In genomic region chr1:14774225-14774624, GRCh38 we compare ENCODE assay signal across 1 cellular context.
A peak's percentile ranks its signal among the peaks of the same experiment; 100 is the strongest.
TF ChIP-seq lines count a peak whose summit lies in the region.

No MANE protein-coding gene starts in this region.

TF ChIP-seq in K562, 482 proteins besides CTCF, POLR2A, EP300 and RAD21 (continued from another document):
- TF ChIP-seq ATF3 (IDR thresholded peaks at IDR 0.05), result peak; percentile 43
- no peak for TF ChIP-seq ATF3 (CRISPR knock-in tag; conservative IDR thresholded peaks at IDR 0.05)
- TF ChIP-seq HBP1 (CRISPR knock-in tag; IDR thresholded peaks at IDR 0.05), result 0 out of 2 replicates have a peak, but pooled peaks have one; percentile 9
- 0 out of 2 replicates have a peak, but pooled peaks have one; percentile 38 for TF ChIP-seq NR2C1 (IDR thresholded peaks at IDR 0.05)
- TF ChIP-seq NR2C1 (tag; IDR thresholded peaks at IDR 0.05), result peak; percentile 59
- TF ChIP-seq EP400 (IDR thresholded peaks at IDR 0.05), result 0 out of 2 replicates have a peak, but pooled peaks have one; percentile 27
- TF ChIP-seq SIX5 (IDR thresholded peaks at IDR 0.05; ENCODE audit: borderline replicate concordance in 1 of 2, insufficient read depth in 1 of 2, low read depth in 1 of 2, low read length in 2 of 2), result no peak
- TF ChIP-seq RBM25 (IDR thresholded peaks at IDR 0.05; ENCODE audit: low read depth, low read length, severe bottlenecking), result peak; percentile 83
- no peak for TF ChIP-seq NRF1 (conservative IDR thresholded peaks at IDR 0.05 in 1 of 2, IDR thresholded peaks at IDR 0.05 in 1 of 2)
- peak; percentile 62; the same call in 1 of the 2 replicates for TF ChIP-seq SMARCA4 (IDR thresholded peaks at IDR 0.05)
- TF ChIP-seq MAFF (IDR thresholded peaks at IDR 0.05; ENCODE audit: low read length), result peak; percentile 42; the same call in 1 of the 2 replicates
- TF ChIP-seq C11orf30 (IDR thresholded peaks at IDR 0.05; ENCODE audit: low read depth), result peak; percentile 71; the same call in 1 of the 2 replicates
- TF ChIP-seq MNT (conservative IDR thresholded peaks at IDR 0.05), result 0 out of 4 replicates have a peak, but pooled peaks of 1 of the 2 experiments have one; percentile 24
- TF ChIP-seq ZEB2 (IDR thresholded peaks at IDR 0.05), result peak; percentile 55; the same call in 1 of the 2 replicates
- TF ChIP-seq NFE2L1 (tag; IDR thresholded peaks at IDR 0.05; ENCODE audit: borderline replicate concordance, low read depth), result 0 out of 2 replicates have a peak, but pooled peaks have one; percentile 14
- peak; percentile 83 for TF ChIP-seq NFE2 (IDR thresholded peaks at IDR 0.05; ENCODE audit: low read depth)
- TF ChIP-seq SMAD4 (CRISPR knock-in tag; conservative IDR thresholded peaks at IDR 0.05), result 0 out of 2 replicates have a peak, but pooled peaks have one; percentile 16
- peak; percentile 87 for TF ChIP-seq CEBPB (tag; IDR thresholded peaks at IDR 0.05)
- TF ChIP-seq KDM1A (IDR thresholded peaks at IDR 0.05), result peak; percentile 85 to 87
- TF ChIP-seq MAFK (IDR thresholded peaks at IDR 0.05; ENCODE audit: low read length), result peak; percentile 28; the same call in 1 of the 2 replicates
- TF ChIP-seq ZNF316 (IDR thresholded peaks at IDR 0.05), result peak; percentile 73; the same call in 1 of the 2 replicates
- TF ChIP-seq CBX5 (IDR thresholded peaks at IDR 0.05; ENCODE audit: borderline replicate concordance, low read depth), result no peak
- TF ChIP-seq ESRRA (IDR thresholded peaks at IDR 0.05; ENCODE audit: borderline replicate concordance, low read depth), result peak; percentile 81
- peak; percentile 30; the same call in 1 of the 2 replicates for TF ChIP-seq SOX6 (IDR thresholded peaks at IDR 0.05)
- 0 out of 2 replicates have a peak, but pooled peaks have one; percentile 8 for TF ChIP-seq NFIC (IDR thresholded peaks at IDR 0.05)
- TF ChIP-seq CEBPG (CRISPR knock-in tag; IDR thresholded peaks at IDR 0.05), result peak; percentile 55
- no peak for TF ChIP-seq CEBPG (tag; conservative IDR thresholded peaks at IDR 0.05 in 1 of 2, IDR thresholded peaks at IDR 0.05 in 1 of 2)
- TF ChIP-seq HDAC2 (IDR thresholded peaks at IDR 0.05), result peak; percentile 63; the same call in 1 of the 2 replicates
- peak in 1 of 2 experiments; percentile 43; a peak in 1 of 4 replicates for TF ChIP-seq HDAC1 (IDR thresholded peaks at IDR 0.05)
- TF ChIP-seq JUND (IDR thresholded peaks at IDR 0.05; ENCODE audit: borderline replicate concordance, low read depth, low read length), result peak; percentile 39; the same call in 1 of the 2 replicates
- TF ChIP-seq JUND (tag; IDR thresholded peaks at IDR 0.05; ENCODE audit: borderline replicate concordance, low read depth, low read length), result no peak
- peak; percentile 32; the same call in 1 of the 2 replicates for TF ChIP-seq CBFA2T3 (IDR thresholded peaks at IDR 0.05)
- 0 out of 2 replicates have a peak, but pooled peaks have one; percentile 2 for TF ChIP-seq SUPT5H (IDR thresholded peaks at IDR 0.05)
- TF ChIP-seq MAFG (tag; conservative IDR thresholded peaks at IDR 0.05), result peak; percentile 76
- no peak for TF ChIP-seq DACH1 (IDR thresholded peaks at IDR 0.05; ENCODE audit: partially characterized antibody)
- TF ChIP-seq PRPF4 (IDR thresholded peaks at IDR 0.05; ENCODE audit: insufficient read depth, low read depth, low read length, poor library complexity, severe bottlenecking), result no peak
- peak; percentile 65 for TF ChIP-seq ARID1B (IDR thresholded peaks at IDR 0.05)
- 0 out of 4 replicates have a peak, but pooled peaks of 1 of the 2 experiments have one; percentile 30 for TF ChIP-seq TBL1XR1 (IDR thresholded peaks at IDR 0.05; ENCODE audit: low read length in 2 of 2)
- peak; percentile 91 for TF ChIP-seq ZNF384 (IDR thresholded peaks at IDR 0.05; ENCODE audit: low read depth, low read length)
- TF ChIP-seq RCOR1 (IDR thresholded peaks at IDR 0.05; ENCODE audit: borderline replicate concordance in 1 of 2, low read depth in 2 of 2, low read length in 2 of 2), result peak in 1 of 2 experiments; percentile 66; a peak in 2 of 4 replicates
